In the genomic region with DNA sequence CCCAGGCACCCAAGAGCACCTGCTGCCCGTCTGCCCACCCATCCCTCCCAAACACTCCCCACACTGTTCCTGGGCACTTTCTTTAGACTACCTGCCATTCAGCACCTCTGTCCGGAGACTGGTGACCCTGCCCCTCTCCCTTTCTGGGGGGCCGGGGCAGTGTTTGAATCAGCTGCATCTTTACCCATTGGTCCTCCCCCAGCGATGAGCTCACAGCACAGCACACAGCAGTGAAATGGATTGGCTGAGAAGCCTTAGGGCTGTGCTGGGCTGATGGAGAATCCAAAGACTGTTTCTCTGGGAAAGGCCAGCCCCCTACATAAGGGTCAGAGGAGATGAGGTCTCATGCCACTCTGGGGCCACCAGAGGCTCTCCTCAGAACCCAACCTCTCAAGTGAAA, we compare ENCODE assay signal across 23 cellular contexts. TPM values are rescaled to one million over a fixed set of nuclear protein-coding genes. Genes with fewer than 3 reads are reported as not detected.
"Had no signal": no experiment of that assay in that cellular context is flagged by ENCODE, and none has a peak within 500 bp of the region (broad histone marks: within the 10 kb centered on the region; RNA-seq: fewer than 3 reads in every experiment).

No MANE protein-coding gene starts in this region.

- H3K9me3 ChIP-seq: gastrocnemius medialis, heart right ventricle, left lung, lower lobe of right lung, psoas muscle, sigmoid colon, thyroid gland, upper lobe of left lung, vagina had no signal

- H3K4me1 Mint-ChIP-seq: memory B cell, naive B cell, nephron had no signal

- H3K4me1 ChIP-seq: gastrocnemius medialis, left lung, lower lobe of right lung, psoas muscle, sigmoid colon, thyroid gland had no signal

- H3K4me3 Mint-ChIP-seq: memory B cell, nephron had no signal

- FAIRE-seq: islet of Langerhans had no signal

- ATAC-seq: gastrocnemius medialis, left lung, psoas muscle had no signal

- H3K27ac ChIP-seq: dorsolateral prefrontal cortex, gastrocnemius medialis, heart right ventricle, left lung, lower lobe of right lung, parathyroid adenoma, psoas muscle, sigmoid colon, thyroid gland, upper lobe of left lung, vagina had no signal

- H3K36me3 ChIP-seq: gastrocnemius medialis, heart right ventricle, left lung, lower lobe of right lung, sigmoid colon, thyroid gland, upper lobe of left lung, vagina had no signal

- H3K9me3 Mint-ChIP-seq: memory B cell, naive B cell, nephron had no signal

- H3K4me3 ChIP-seq: dorsolateral prefrontal cortex, gastrocnemius medialis, heart right ventricle, left lung, lower lobe of right lung, psoas muscle, sigmoid colon, skin epidermis, thyroid gland, upper lobe of left lung, vagina had no signal

- H3K27me3 ChIP-seq: gastrocnemius medialis, left lung, sigmoid colon, thyroid gland, upper lobe of left lung, vagina had no signal

- H3K36me3 Mint-ChIP-seq: memory B cell, naive B cell had no signal

- H3K27ac Mint-ChIP-seq: memory B cell, naive B cell, nephron had no signal

- DNase-seq: cortex of kidney; dorsolateral prefrontal cortex; effector CD8-positive, alpha-beta T cell; gastrocnemius medialis; heart right ventricle; hypothalamus; left lung; lower lobe of right lung; midbrain; naive B cell; psoas muscle; sigmoid colon; stimulated activated CD4-positive, alpha-beta T cell treated with anti-CD3 and anti-CD28 coated beads, Interleukin-12 subunit alpha, Interleukin-12 subunit beta, amount 100 ng/mL, for 4 hours; stimulated activated naive CD4-positive, alpha-beta T cell; thyroid gland had no signal

- H3K9ac ChIP-seq: parathyroid adenoma had no signal

RNA-seq across cellular contexts. Expression of a gene that starts 40.2 kb away (rescaled TPM):
- total RNA-seq: chondrocyte, psoas muscle had no signal
- polyA plus RNA-seq: psoas muscle had no signal
